7 cellular contexts compared by ENCODE assay signal in the genomic region with DNA sequence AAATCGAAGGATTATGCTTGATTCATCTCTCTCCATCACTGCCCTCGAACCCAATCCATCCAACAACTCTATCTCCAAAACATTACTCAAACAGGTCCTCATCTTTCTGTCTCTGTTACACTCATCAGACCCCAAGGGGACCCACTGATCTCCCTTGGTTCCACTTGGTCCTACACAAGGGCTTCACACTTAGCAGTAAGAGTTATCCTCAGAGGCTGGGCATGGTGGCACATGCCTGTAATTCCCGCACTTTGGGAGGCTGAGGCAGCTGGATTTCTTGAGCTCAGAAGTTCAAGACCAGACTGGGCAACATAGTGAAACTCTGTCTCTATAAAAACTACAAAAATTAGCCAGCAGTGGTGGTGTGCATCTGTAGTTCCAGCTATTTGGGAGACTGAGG.
DNase-seq lines count a peak whose midpoint lies in the region; ATAC-seq and TF ChIP-seq lines count a peak whose summit lies in the region.
"Not testable (repeated sequence)": the region's sequence is repeated elsewhere in the genome, so short reads cannot be mapped to it uniquely, and the experiment has no call there.

No MANE protein-coding gene starts in this region.

- not testable (repeated sequence) for H3K27ac ChIP-seq in CD4-positive, CD25-positive, alpha-beta regulatory T cell (ENCODE audit: insufficient read depth, low read length, poor library complexity, severe bottlenecking)
- H3K27ac ChIP-seq in RWPE1: peak overlapping the region; percentile 42; the same call in 1 of the 2 replicates

- H3K27me3 Mint-ChIP-seq in CD4-positive, CD25-positive, alpha-beta regulatory T cell; activated CD4-positive, alpha-beta memory T cell treated with anti-CD3 and anti-CD28 coated beads, Interleukin-2, amount 10 ng/mL, durations not matched to agents 7 days and 5 days; central memory CD8-positive, alpha-beta T cell; natural killer cell treated with Interleukin-12 subunit alpha and Interleukin-12 subunit beta and Interleukin-15 and Interleukin-18, amount 100 ng/mL, for 72 hours; stimulated activated naive CD8-positive, alpha-beta T cell treated with anti-CD3 and anti-CD28 coated beads, Interleukin-15, Interleukin-2, amounts not matched to agents 100 ng/mL and 50 ng/mL, for 24 hours: not testable (repeated sequence)

- H3K36me3 ChIP-seq in CD4-positive, CD25-positive, alpha-beta regulatory T cell (ENCODE audit: control insufficient read depth, insufficient read depth, low read length): not testable (repeated sequence)

- not testable (repeated sequence) for H3K4me1 ChIP-seq in CD4-positive, CD25-positive, alpha-beta regulatory T cell (ENCODE audit: control insufficient read depth, insufficient read depth, low read length, poor library complexity, severe bottlenecking)

- ATAC-seq in CD4-positive, CD25-positive, alpha-beta regulatory T cell (ENCODE audit: low read depth in 2 of 2); central memory CD8-positive, alpha-beta T cell (replicated peaks; ENCODE audit: extremely low read depth, poor library complexity, severe bottlenecking); natural killer cell treated with Interleukin-12 subunit alpha and Interleukin-12 subunit beta and Interleukin-15 and Interleukin-18, amount 100 ng/mL, for 72 hours: not testable (repeated sequence)
- ATAC-seq in activated naive CD4-positive, alpha-beta T cell treated with anti-CD3 and anti-CD28 coated beads, Interleukin-2, amount 50 U/mL, for 72 hours: peak in 1 of 2 donors; percentile 15

- H3K4me1 Mint-ChIP-seq in CD4-positive, CD25-positive, alpha-beta regulatory T cell: peaks cover 0 to 20% (median 11%) of the 10 kb centered on the region in 4 donors
- peaks cover 46% of the 10 kb centered on the region for H3K4me1 Mint-ChIP-seq in activated CD4-positive, alpha-beta memory T cell treated with anti-CD3 and anti-CD28 coated beads, Interleukin-2, amount 10 ng/mL, durations not matched to agents 7 days and 5 days
- peaks cover 24% of the 10 kb centered on the region for H3K4me1 Mint-ChIP-seq in central memory CD8-positive, alpha-beta T cell
- H3K4me1 Mint-ChIP-seq in natural killer cell treated with Interleukin-12 subunit alpha and Interleukin-12 subunit beta and Interleukin-15 and Interleukin-18, amount 100 ng/mL, for 72 hours (ENCODE audit: low read depth in 2 of 2): peaks cover 6 to 35% of the 10 kb centered on the region in 2 donors
- H3K4me1 Mint-ChIP-seq in stimulated activated naive CD8-positive, alpha-beta T cell treated with anti-CD3 and anti-CD28 coated beads, Interleukin-15, Interleukin-2, amounts not matched to agents 100 ng/mL and 50 ng/mL, for 24 hours (ENCODE audit: low read depth): peaks cover 49% of the 10 kb centered on the region

- H3K4me3 Mint-ChIP-seq in CD4-positive, CD25-positive, alpha-beta regulatory T cell; activated CD4-positive, alpha-beta memory T cell treated with anti-CD3 and anti-CD28 coated beads, Interleukin-2, amount 10 ng/mL, durations not matched to agents 7 days and 5 days; central memory CD8-positive, alpha-beta T cell; stimulated activated naive CD8-positive, alpha-beta T cell treated with anti-CD3 and anti-CD28 coated beads, Interleukin-15, Interleukin-2, amounts not matched to agents 100 ng/mL and 50 ng/mL, for 24 hours: not testable (repeated sequence)
- peak overlapping the region; percentile 47 for H3K4me3 Mint-ChIP-seq in natural killer cell treated with Interleukin-12 subunit alpha and Interleukin-12 subunit beta and Interleukin-15 and Interleukin-18, amount 100 ng/mL, for 72 hours

- H3K9me3 ChIP-seq in CD4-positive, CD25-positive, alpha-beta regulatory T cell (ENCODE audit: control insufficient read depth in 2 of 2, low read length in 2 of 2): not testable (repeated sequence)

- TF ChIP-seq CTCF in RWPE1 (conservative IDR thresholded peaks at IDR 0.05; ENCODE audit: low read depth): not testable (repeated sequence)

- not testable (repeated sequence) for H3K9me3 Mint-ChIP-seq in CD4-positive, CD25-positive, alpha-beta regulatory T cell; activated CD4-positive, alpha-beta memory T cell treated with anti-CD3 and anti-CD28 coated beads, Interleukin-2, amount 10 ng/mL, durations not matched to agents 7 days and 5 days; activated naive CD4-positive, alpha-beta T cell treated with anti-CD3 and anti-CD28 coated beads, Interleukin-2, amount 50 U/mL, for 72 hours; central memory CD8-positive, alpha-beta T cell; natural killer cell treated with Interleukin-12 subunit alpha and Interleukin-12 subunit beta and Interleukin-15 and Interleukin-18, amount 100 ng/mL, for 72 hours; stimulated activated naive CD8-positive, alpha-beta T cell treated with anti-CD3 and anti-CD28 coated beads, Interleukin-15, Interleukin-2, amounts not matched to agents 100 ng/mL and 50 ng/mL, for 24 hours

- POLR2A ChIA-PET in RWPE1 (lab: Yijun Ruan, JAX; ENCODE audit: low non-redundant PET); activated CD4-positive, alpha-beta memory T cell treated with anti-CD3 and anti-CD28 coated beads, Interleukin-2, amount 10 ng/mL, durations not matched to agents 7 days and 5 days (lab: Charles Lee): not testable (repeated sequence)

- not testable (repeated sequence) for H3K27me3 ChIP-seq in CD4-positive, CD25-positive, alpha-beta regulatory T cell (ENCODE audit: control insufficient read depth, insufficient read depth, low read length)

- not testable (repeated sequence) for DNase-seq in CD4-positive, CD25-positive, alpha-beta regulatory T cell; RWPE1 (ENCODE audit: low spot score); activated CD4-positive, alpha-beta memory T cell treated with anti-CD3 and anti-CD28 coated beads, Interleukin-2, amount 10 ng/mL, durations not matched to agents 7 days and 5 days; activated naive CD4-positive, alpha-beta T cell treated with anti-CD3 and anti-CD28 coated beads, Interleukin-2, amount 50 U/mL, for 72 hours (ENCODE audit: low spot score in 2 of 2); central memory CD8-positive, alpha-beta T cell (ENCODE audit: low spot score in 2 of 2); natural killer cell treated with Interleukin-12 subunit alpha and Interleukin-12 subunit beta and Interleukin-15 and Interleukin-18, amount 100 ng/mL, for 72 hours (ENCODE audit: low spot score)

- not testable (repeated sequence) for H3K4me3 ChIP-seq in CD4-positive, CD25-positive, alpha-beta regulatory T cell (ENCODE audit: low read depth, low read length)

- H3K36me3 Mint-ChIP-seq in CD4-positive, CD25-positive, alpha-beta regulatory T cell; activated naive CD4-positive, alpha-beta T cell treated with anti-CD3 and anti-CD28 coated beads, Interleukin-2, amount 50 U/mL, for 72 hours; central memory CD8-positive, alpha-beta T cell (ENCODE audit: insufficient read depth); natural killer cell treated with Interleukin-12 subunit alpha and Interleukin-12 subunit beta and Interleukin-15 and Interleukin-18, amount 100 ng/mL, for 72 hours; stimulated activated naive CD8-positive, alpha-beta T cell treated with anti-CD3 and anti-CD28 coated beads, Interleukin-15, Interleukin-2, amounts not matched to agents 100 ng/mL and 50 ng/mL, for 24 hours (ENCODE audit: low read depth): not testable (repeated sequence)
- peaks cover 12% of the 10 kb centered on the region for H3K36me3 Mint-ChIP-seq in activated CD4-positive, alpha-beta memory T cell treated with anti-CD3 and anti-CD28 coated beads, Interleukin-2, amount 10 ng/mL, durations not matched to agents 7 days and 5 days (ENCODE audit: low read depth)

- CTCF ChIA-PET in RWPE1 (lab: Yijun Ruan, JAX); activated CD4-positive, alpha-beta memory T cell treated with anti-CD3 and anti-CD28 coated beads, Interleukin-2, amount 10 ng/mL, durations not matched to agents 7 days and 5 days (lab: Charles Lee): not testable (repeated sequence)

- peak overlapping the region in 2 of 3 donors; percentile 42 to 48 for H3K27ac Mint-ChIP-seq in CD4-positive, CD25-positive, alpha-beta regulatory T cell
- H3K27ac Mint-ChIP-seq in activated CD4-positive, alpha-beta memory T cell treated with anti-CD3 and anti-CD28 coated beads, Interleukin-2, amount 10 ng/mL, durations not matched to agents 7 days and 5 days: peak overlapping the region; percentile 27
- peak overlapping the region; percentile 1 to 77 for H3K27ac Mint-ChIP-seq in activated naive CD4-positive, alpha-beta T cell treated with anti-CD3 and anti-CD28 coated beads, Interleukin-2, amount 50 U/mL, for 72 hours
- peak overlapping the region; percentile 41 for H3K27ac Mint-ChIP-seq in central memory CD8-positive, alpha-beta T cell (ENCODE audit: low read depth)
- peak overlapping the region; percentile 65 to 71 for H3K27ac Mint-ChIP-seq in natural killer cell treated with Interleukin-12 subunit alpha and Interleukin-12 subunit beta and Interleukin-15 and Interleukin-18, amount 100 ng/mL, for 72 hours
- H3K27ac Mint-ChIP-seq in stimulated activated naive CD8-positive, alpha-beta T cell treated with anti-CD3 and anti-CD28 coated beads, Interleukin-15, Interleukin-2, amounts not matched to agents 100 ng/mL and 50 ng/mL, for 24 hours: peak overlapping the region; percentile 49
